ENCODE assay signal across 8 cellular contexts in genomic region chr1:15937706-15938168, GRCh38. TPM values are rescaled to one million over a fixed set of nuclear protein-coding genes. Genes with fewer than 3 reads are reported as not detected.
DNase-seq lines count a peak whose midpoint lies in the region; ATAC-seq and TF ChIP-seq lines count a peak whose summit lies in the region.

No MANE protein-coding gene starts in this region.

- no peak overlapping the region for H3K27ac ChIP-seq in HCT116 (ENCODE audit: low read depth, low read length)
- H3K27ac ChIP-seq in mesenchymal stem cell (ENCODE audit: low read length, poor library complexity, severe bottlenecking): peak overlapping the region; percentile 71
- H3K27ac ChIP-seq in MM.1S (ENCODE audit: low read length): no peak overlapping the region

- H3K4me3 ChIP-seq in HCT116 (replicated peaks in 1 of 2; ENCODE audit: low read depth in 1 of 2, low read length in 2 of 2): no peak overlapping the region
- no peak overlapping the region for H3K4me3 ChIP-seq in mesenchymal stem cell (ENCODE audit: insufficient read depth in 1 of 2, low read depth in 1 of 2, low read length in 2 of 2)
- H3K4me3 ChIP-seq in MM.1S (ENCODE audit: low read length): no peak overlapping the region

- 58% methylated on average over 14 of the region's 14 CpGs for WGBS in mesenchymal stem cell

- H3K79me2 ChIP-seq in HCT116 (ENCODE audit: insufficient read depth, low read length) (peaks cover 12% of the 10 kb centered on the region; the same call in 1 of the 2 replicates), MM.1S (ENCODE audit: low read length) (no peaks in the 10 kb centered on the region)

- H3F3A ChIP-seq in MM.1S (ENCODE audit: insufficient read depth, low read length): no peaks in the 10 kb centered on the region

- peaks cover 33 to 45% of the 10 kb centered on the region in 2 experiments for H3K36me3 ChIP-seq in HCT116 (ENCODE audit: control insufficient read depth in 1 of 2, insufficient read depth in 2 of 2, low read length in 2 of 2)
- peaks cover 85 to 94% of the 10 kb centered on the region in 2 experiments for H3K36me3 ChIP-seq in mesenchymal stem cell (ENCODE audit: control insufficient read depth in 1 of 2, insufficient read depth in 2 of 2, low read depth in 1 of 2, low read length in 2 of 2)
- peaks cover 7% of the 10 kb centered on the region; the same call in 1 of the 2 replicates for H3K36me3 ChIP-seq in MM.1S (replicated peaks; ENCODE audit: insufficient read depth, low read length)

- H4K8ac ChIP-seq in mesenchymal stem cell (ENCODE audit: low read length): peak overlapping the region; percentile 81

- H2AK5ac ChIP-seq in mesenchymal stem cell (ENCODE audit: low read length, severe bottlenecking): no peak overlapping the region

- POLR2A ChIA-PET in HCT116 (lab: Charles Lee): no interaction called here
- POLR2A ChIA-PET in activated naive CD8-positive, alpha-beta T cell treated with anti-CD3 and anti-CD28 coated beads, Interleukin-2, amount 10 ng/mL, durations not matched to agents 7 days and 5 days (lab: Charles Lee): interaction anchor here (0.5 kb wide), 1 partner anchor 12 kb away, joined by 3 read pairs; no protein-coding TSS in a partner anchor

- peaks cover 7% of the 10 kb centered on the region for H3K4me1 Mint-ChIP-seq in activated naive CD8-positive, alpha-beta T cell treated with anti-CD3 and anti-CD28 coated beads, Interleukin-2, amount 10 ng/mL, durations not matched to agents 7 days and 5 days

- intact Hi-C loops in HCT116 (cut with micrococcal nuclease): no loop called here

- no peak overlapping the region for H3K4me3 Mint-ChIP-seq in activated naive CD8-positive, alpha-beta T cell treated with anti-CD3 and anti-CD28 coated beads, Interleukin-2, amount 10 ng/mL, durations not matched to agents 7 days and 5 days

- DNase-seq in AG20443 (ENCODE audit: low spot score) (peak; percentile 53), HCT116 (ENCODE audit: low read depth, low spot score) (no peak), mesenchymal stem cell (peak; percentile 76), MM.1S (no peak), cerebellar nuclear complex (lab: John Stamatoyannopoulos, UW) (no peak), NCI-H2227 treated with DMSO at 0.1 percent for 48 hours (lab: John Stamatoyannopoulos, UW) (no peak)
- no peak for DNase-seq in activated naive CD8-positive, alpha-beta T cell treated with anti-CD3 and anti-CD28 coated beads, Interleukin-2, amount 10 ng/mL, durations not matched to agents 7 days and 5 days

- H3K9me3 ChIP-seq in HCT116 (ENCODE audit: control insufficient read depth in 1 of 2, insufficient read depth in 1 of 2, low read depth in 1 of 2, low read length in 2 of 2): no peaks in the 10 kb centered on the region
- no peaks in the 10 kb centered on the region for H3K9me3 ChIP-seq in mesenchymal stem cell (ENCODE audit: control insufficient read depth, low read length)
- no peaks in the 10 kb centered on the region for H3K9me3 ChIP-seq in MM.1S (replicated peaks; ENCODE audit: insufficient read depth, low read length)

- no peak overlapping the region for H3K9ac ChIP-seq in HCT116 (ENCODE audit: low read length)
- H3K9ac ChIP-seq in mesenchymal stem cell (ENCODE audit: low read length): peak overlapping the region; percentile 39
- H3K9ac ChIP-seq in MM.1S (ENCODE audit: low read length): no peak overlapping the region

- H3K18ac ChIP-seq in mesenchymal stem cell (ENCODE audit: low read depth in 1 of 2, low read length in 2 of 2): peak overlapping the region; percentile 4 to 38

- no TSS peak for BruUV-seq in HCT116 (replicated peaks; lab: Mats Ljungman, UMichigan)

- no peak overlapping the region for H3K23ac ChIP-seq in mesenchymal stem cell (ENCODE audit: low read length in 2 of 2)

- H4K20me1 ChIP-seq in HCT116 (ENCODE audit: insufficient read depth) (no peaks in the 10 kb centered on the region), MM.1S (ENCODE audit: insufficient read depth, low read length) (no peaks in the 10 kb centered on the region)

- peaks cover 41% of the 10 kb centered on the region for H3K79me1 ChIP-seq in mesenchymal stem cell (replicated peaks; ENCODE audit: low read length, poor library complexity, severe bottlenecking)

- TF ChIP-seq RAD21 in HCT116 (IDR thresholded peaks at IDR 0.05; ENCODE audit: low read depth): peak; percentile 33

- no peak overlapping the region for H2BK15ac ChIP-seq in mesenchymal stem cell (ENCODE audit: low read depth, poor library complexity, severe bottlenecking)

- H2BK5ac ChIP-seq in mesenchymal stem cell (ENCODE audit: low read depth, low read length, poor library complexity, severe bottlenecking): no peak overlapping the region

- no peak overlapping the region for H3K4ac ChIP-seq in mesenchymal stem cell (ENCODE audit: low read depth in 1 of 2, low read length in 2 of 2)

- H3K9me3 Mint-ChIP-seq in activated naive CD8-positive, alpha-beta T cell treated with anti-CD3 and anti-CD28 coated beads, Interleukin-2, amount 10 ng/mL, durations not matched to agents 7 days and 5 days: no peaks in the 10 kb centered on the region

- TF ChIP-seq CTCF in HCT116 (IDR thresholded peaks at IDR 0.05 in 2 of 3, conservative IDR thresholded peaks at IDR 0.05 in 1 of 3; ENCODE audit: borderline replicate concordance in 1 of 3, insufficient read depth in 1 of 3, low read depth in 2 of 3, low read length in 2 of 3): peak; percentile 8 to 24 (median 21); a peak in 2 of 6 replicates
- no peak for TF ChIP-seq CTCF in MM.1S (IDR thresholded peaks at IDR 0.05; ENCODE audit: low read length)

- CTCF ChIA-PET in HCT116 (lab: Charles Lee): interaction anchor here (1.1 kb wide), 1 partner anchor 122 kb away, joined by 7 read pairs; no protein-coding TSS in a partner anchor

- no peak overlapping the region for H3K14ac ChIP-seq in mesenchymal stem cell (ENCODE audit: low read length in 2 of 2)

- H3K4me1 ChIP-seq in HCT116 (ENCODE audit: control insufficient read depth in 1 of 2, insufficient read depth in 2 of 2, low read length in 2 of 2) (no peaks in the 10 kb centered on the region), mesenchymal stem cell (ENCODE audit: control insufficient read depth, insufficient read depth, low read depth, low read length) (peaks cover 22% of the 10 kb centered on the region), MM.1S (ENCODE audit: low read length) (no peaks in the 10 kb centered on the region)

- no peaks in the 10 kb centered on the region for H3K27me3 Mint-ChIP-seq in activated naive CD8-positive, alpha-beta T cell treated with anti-CD3 and anti-CD28 coated beads, Interleukin-2, amount 10 ng/mL, durations not matched to agents 7 days and 5 days

- peak overlapping the region; percentile 60 for H3K27ac Mint-ChIP-seq in activated naive CD8-positive, alpha-beta T cell treated with anti-CD3 and anti-CD28 coated beads, Interleukin-2, amount 10 ng/mL, durations not matched to agents 7 days and 5 days

- no peak overlapping the region for H3K4me2 ChIP-seq in HCT116 (ENCODE audit: low read length)
- no peak overlapping the region for H3K4me2 ChIP-seq in mesenchymal stem cell (ENCODE audit: low read length, poor library complexity, severe bottlenecking)
- no peak overlapping the region for H3K4me2 ChIP-seq in MM.1S (ENCODE audit: low read depth, low read length)

- H3K9me2 ChIP-seq in HCT116 (ENCODE audit: insufficient read depth) (no peaks in the 10 kb centered on the region), MM.1S (replicated peaks; ENCODE audit: insufficient read depth, low read length) (no peaks in the 10 kb centered on the region)

- peak; percentile 49 for ATAC-seq in HCT116
- ATAC-seq in activated naive CD8-positive, alpha-beta T cell treated with anti-CD3 and anti-CD28 coated beads, Interleukin-2, amount 10 ng/mL, durations not matched to agents 7 days and 5 days (ENCODE audit: low read depth): peak; percentile 15
- ATAC-seq in HG02885 (IDR thresholded peaks at IDR 0.05; ENCODE audit: poor library complexity, unreplicated experiment): no peak

- no peak overlapping the region for H2AFZ ChIP-seq in HCT116 (ENCODE audit: low read depth, low read length, poor library complexity, severe bottlenecking)
- H2AFZ ChIP-seq in mesenchymal stem cell (ENCODE audit: low read depth, low read length): no peak overlapping the region
- H2AFZ ChIP-seq in MM.1S (ENCODE audit: low read length): no peak overlapping the region

- no peak for TF ChIP-seq POLR2A in HCT116 (IDR thresholded peaks at IDR 0.05; ENCODE audit: borderline replicate concordance, extremely low read depth, insufficient read depth, insufficient read length)

- H2BK12ac ChIP-seq in mesenchymal stem cell (ENCODE audit: low read length in 2 of 2): no peak overlapping the region

- peak overlapping the region; percentile 64 for H4K91ac ChIP-seq in mesenchymal stem cell (ENCODE audit: low read length)

- peaks cover 22% of the 10 kb centered on the region for H3K36me3 Mint-ChIP-seq in activated naive CD8-positive, alpha-beta T cell treated with anti-CD3 and anti-CD28 coated beads, Interleukin-2, amount 10 ng/mL, durations not matched to agents 7 days and 5 days

- H2BK120ac ChIP-seq in mesenchymal stem cell (ENCODE audit: low read depth, low read length): peak overlapping the region; percentile 24

- H3K27me3 ChIP-seq in HCT116 (ENCODE audit: insufficient read depth, low read length) (no peaks in the 10 kb centered on the region), mesenchymal stem cell (ENCODE audit: control insufficient read depth in 1 of 2, insufficient read depth in 1 of 2, low read length in 2 of 2) (no peaks in the 10 kb centered on the region), MM.1S (replicated peaks; ENCODE audit: insufficient read depth, low read length) (no peaks in the 10 kb centered on the region)

- RAD21 ChIA-PET in HCT116 (lab: Charles Lee; ENCODE audit: low non-redundant PET in 1 of 2, low total read pairs in 2 of 2, uncharacterized antibody in 2 of 2, unreplicated experiment in 2 of 2): interaction anchor here in 1 of 2 experiments (0.6 kb wide), 1 partner anchor 134 kb away, joined by 3 read pairs; no protein-coding TSS in a partner anchor

TF ChIP-seq in HCT116, 20 proteins besides CTCF, POLR2A, EP300 and RAD21 (continues in another document):
- TF ChIP-seq ELF1 (IDR thresholded peaks at IDR 0.05; ENCODE audit: borderline replicate concordance, low read depth): no peak

RNA-seq across cellular contexts. Expression of gene ZBTB17, which starts 38.2 kb away (rescaled TPM):
- 31.6 TPM for total RNA-seq in HCT116 (2021; ENCODE audit: unreplicated experiment)
- polyA plus RNA-seq in HCT116 (2012): 40.8 and 53.1 TPM in 2 replicates
- 10 to 100 TPM; 46.4 to 47.6 TPM for total RNA-seq in activated naive CD8-positive, alpha-beta T cell treated with anti-CD3 and anti-CD28 coated beads, Interleukin-2, amount 10 ng/mL, durations not matched to agents 7 days and 5 days
- polyA plus RNA-seq in mesenchymal stem cell (2013, experiment 1 of 2): 17.2 TPM
- 16.9 TPM for polyA plus RNA-seq in mesenchymal stem cell (2013, experiment 2 of 2)

Comparison
In these comparisons a context has a peak if more than half of its experiments do, and no peak if none do; other contexts are left out.
1. DNase-seq: peak in AG20443 (single experiment) and mesenchymal stem cell (single experiment); none in HCT116 (single experiment), activated naive CD8-positive, alpha-beta T cell treated with anti-CD3 and anti-CD28 coated beads, Interleukin-2, amount 10 ng/mL, durations not matched to agents 7 days and 5 days (single experiment), MM.1S (single experiment), cerebellar nuclear complex (0 of 2) and NCI-H2227 treated with DMSO at 0.1 percent for 48 hours (single experiment).